In the genomic region with DNA sequence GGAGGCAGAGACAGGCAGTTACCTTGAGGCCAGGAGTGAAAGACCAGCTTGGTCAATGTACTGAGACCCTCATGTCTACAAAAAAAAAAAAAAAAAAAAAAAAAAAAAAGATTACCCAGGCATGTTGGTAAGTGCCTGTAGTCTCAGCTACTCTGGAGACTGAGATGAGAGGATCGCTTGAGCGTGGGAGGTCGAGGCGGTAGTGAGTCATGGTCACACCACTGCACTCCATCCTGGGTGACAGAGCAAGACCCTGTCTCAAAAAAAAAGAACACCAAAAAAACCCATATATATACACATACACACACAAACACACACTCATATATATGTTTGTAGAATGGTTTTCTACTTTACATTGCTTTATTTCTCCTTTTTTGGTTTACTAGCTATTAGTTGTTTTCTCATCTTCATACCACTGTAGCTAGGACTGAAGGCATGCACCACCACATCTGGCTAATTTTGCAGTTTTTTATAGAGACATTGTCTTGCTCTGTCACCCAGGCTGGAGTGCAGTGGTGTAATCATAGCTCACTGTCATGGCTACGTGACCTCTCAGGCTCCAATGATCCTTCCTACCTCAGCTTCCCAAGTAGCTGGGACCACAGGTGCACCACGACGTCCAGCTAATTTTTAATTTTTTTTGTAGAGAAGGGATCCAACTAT, we compare ENCODE assay signal across 14 cellular contexts.
A peak's percentile ranks its signal among the peaks of the same experiment; 100 is the strongest.
DNase-seq lines count a peak whose midpoint lies in the region; ATAC-seq lines count a peak whose summit lies in the region.
"Had no signal": no experiment of that assay in that cellular context is flagged by ENCODE, and none has a peak within 500 bp of the region (broad histone marks: within the 10 kb centered on the region; RNA-seq: fewer than 3 reads in every experiment).

No MANE protein-coding gene starts in this region.

- peak; percentile 81 for ATAC-seq in HG02642 (IDR thresholded peaks at IDR 0.05; ENCODE audit: poor library complexity, unreplicated experiment)
- peak; percentile 64 for ATAC-seq in HG03565 (IDR thresholded peaks at IDR 0.05; ENCODE audit: unreplicated experiment)
- ATAC-seq in HG03571 (IDR thresholded peaks at IDR 0.05; ENCODE audit: unreplicated experiment): no peak
- no peak for ATAC-seq in GM18867 (IDR thresholded peaks at IDR 0.05; ENCODE audit: unreplicated experiment)
- ATAC-seq: effector memory CD8-positive, alpha-beta T cell; HepG2 had no signal

- in situ Hi-C loops in ACHN (cut with HindIII; ENCODE audit: low pct_ligation_motif_present, low pct_unique_long_range_greater_than_20kb, low sequenced_read_pairs): no loop called here

- peak; percentile 7 for DNase-seq in activated CD4-positive, alpha-beta T cell treated with anti-CD3 and anti-CD28 coated beads for 1 hour
- no peak for DNase-seq in activated CD4-positive, alpha-beta T cell treated with anti-CD3 and anti-CD28 coated beads, Interleukin-2, amount 50 U/mL, for 1 hour
- peak; percentile 26 for DNase-seq in stimulated activated CD4-positive, alpha-beta T cell treated with anti-CD3 and anti-CD28 coated beads, Interleukin-4, amount 100 ng/mL, for 1 hour
- DNase-seq in ACHN: no peak
- DNase-seq: effector memory CD8-positive, alpha-beta T cell; GF-D8; SK-N-SH; thyroid gland; WERI-Rb-1 had no signal

Comparison
In these comparisons a context has a peak if more than half of its experiments do, and no peak if none do; other contexts are left out.
1. DNase-seq: peak in activated CD4-positive, alpha-beta T cell treated with anti-CD3 and anti-CD28 coated beads for 1 hour (single experiment) and stimulated activated CD4-positive, alpha-beta T cell treated with anti-CD3 and anti-CD28 coated beads, Interleukin-4, amount 100 ng/mL, for 1 hour (single experiment); none in activated CD4-positive, alpha-beta T cell treated with anti-CD3 and anti-CD28 coated beads, Interleukin-2, amount 50 U/mL, for 1 hour (single experiment) and ACHN (single experiment).
2. ATAC-seq: peak in HG02642 (single experiment) and HG03565 (single experiment); none in HG03571 (single experiment) and GM18867 (single experiment).